Comparison of ENCODE assay signal across 8 cellular contexts in genomic region chr1:160193091-160193819, GRCh38. TPM values are rescaled to one million over a fixed set of nuclear protein-coding genes. Genes with fewer than 3 reads are reported as not detected.
DNase-seq lines count a peak whose midpoint lies in the region; TF ChIP-seq lines count a peak whose summit lies in the region.

No MANE protein-coding gene starts in this region.

- H3K9me3 ChIP-seq in SK-N-MC (ENCODE audit: low read depth, low read length) (no peaks in the 10 kb centered on the region), suprapubic skin (no peaks in the 10 kb centered on the region)

- H3K36me3 Mint-ChIP-seq in activated naive CD4-positive, alpha-beta T cell treated with anti-CD3 and anti-CD28 coated beads, Interleukin-2, amount 10 ng/mL, durations not matched to agents 7 days and 5 days: no peaks in the 10 kb centered on the region

- CTCF ChIA-PET in activated naive CD4-positive, alpha-beta T cell treated with anti-CD3 and anti-CD28 coated beads, Interleukin-2, amount 10 ng/mL, durations not matched to agents 7 days and 5 days (lab: Charles Lee): interaction anchor here (0.6 to 6.6 kb wide), 23 partner anchors 9 to 186 kb away, joined by 3 to 119 read pairs (median 3); no protein-coding TSS in a partner anchor

- no peaks in the 10 kb centered on the region for H3K36me3 ChIP-seq in SK-N-MC (ENCODE audit: insufficient read depth, low read length)
- H3K36me3 ChIP-seq in suprapubic skin: no peaks in the 10 kb centered on the region

- H3K4me1 ChIP-seq in suprapubic skin: peaks cover 18% of the 10 kb centered on the region

- H3K9me3 Mint-ChIP-seq in activated naive CD4-positive, alpha-beta T cell treated with anti-CD3 and anti-CD28 coated beads, Interleukin-2, amount 10 ng/mL, durations not matched to agents 7 days and 5 days: no peaks in the 10 kb centered on the region

- TF ChIP-seq POLR2A in suprapubic skin (IDR thresholded peaks at IDR 0.05): no peak

- TF ChIP-seq EP300 in suprapubic skin (IDR thresholded peaks at IDR 0.05): no peak

- 23% methylated on average over 12 of the region's 16 CpGs for WGBS in suprapubic skin

- H3K27me3 Mint-ChIP-seq in activated naive CD4-positive, alpha-beta T cell treated with anti-CD3 and anti-CD28 coated beads, Interleukin-2, amount 10 ng/mL, durations not matched to agents 7 days and 5 days: peaks cover 19% of the 10 kb centered on the region

- TF ChIP-seq CTCF in GM20000 (IDR thresholded peaks at IDR 0.05; ENCODE audit: extremely low read depth, missing control alignments) (peak; percentile 95), suprapubic skin (IDR thresholded peaks at IDR 0.05) (peak; percentile 92 to 94)

- H3K9ac ChIP-seq in SK-N-MC (ENCODE audit: insufficient read length): no peak overlapping the region

- DNase-seq in AML-193 (lab: John Stamatoyannopoulos, UW) (peak; percentile 69 to 77), GM20000 (ENCODE audit: low spot score) (peak; percentile 73), NAMALWA (ENCODE audit: low spot score) (peak; percentile 91), SK-N-MC (ENCODE audit: low read depth, low spot score) (peak; percentile 16), glomerular visceral epithelial cell (ENCODE audit: extremely low spot score) (peak; percentile 88), occipital lobe (lab: John Stamatoyannopoulos, UW) (peak; percentile 72), suprapubic skin (ENCODE audit: low spot score in 2 of 2) (peak; percentile 88 to 89)
- DNase-seq in activated naive CD4-positive, alpha-beta T cell treated with anti-CD3 and anti-CD28 coated beads, Interleukin-2, amount 10 ng/mL, durations not matched to agents 7 days and 5 days: peak; percentile 86

- H3K27ac ChIP-seq in SK-N-MC: no peak overlapping the region
- H3K27ac ChIP-seq in suprapubic skin: no peak overlapping the region

- H3K4me3 ChIP-seq in SK-N-MC (no peak overlapping the region), suprapubic skin (no peak overlapping the region)

- no peaks in the 10 kb centered on the region for H3K27me3 ChIP-seq in suprapubic skin

- no peaks in the 10 kb centered on the region for H3K4me1 Mint-ChIP-seq in activated naive CD4-positive, alpha-beta T cell treated with anti-CD3 and anti-CD28 coated beads, Interleukin-2, amount 10 ng/mL, durations not matched to agents 7 days and 5 days

- H3K27ac Mint-ChIP-seq in activated naive CD4-positive, alpha-beta T cell treated with anti-CD3 and anti-CD28 coated beads, Interleukin-2, amount 10 ng/mL, durations not matched to agents 7 days and 5 days: no peak overlapping the region

- no peak overlapping the region for H3K4me3 Mint-ChIP-seq in activated naive CD4-positive, alpha-beta T cell treated with anti-CD3 and anti-CD28 coated beads, Interleukin-2, amount 10 ng/mL, durations not matched to agents 7 days and 5 days

RNA-seq across cellular contexts. Expression of gene CASQ1, which starts 2.9 kb away (rescaled TPM):
- total RNA-seq in occipital lobe (3.4 TPM), suprapubic skin (not detected)

RNA-seq across cellular contexts. Expression of gene PEA15, which starts 11.9 kb away (rescaled TPM):
- total RNA-seq in occipital lobe (99.0 TPM), suprapubic skin (10 to 100 TPM; 51.0 to 82.6 (median 61.5) TPM)

RNA-seq across cellular contexts. Expression of gene ATP1A4, which starts 41.9 kb away (rescaled TPM):
- total RNA-seq in occipital lobe (0.31 TPM), suprapubic skin (not detected)

Comparison
In these comparisons a context has a peak if more than half of its experiments do, and no peak if none do; other contexts are left out.
1. DNase-seq: peak in every context shown above with its lines; median percentile 91 in NAMALWA; 88 in suprapubic skin; 88 in glomerular visceral epithelial cell; 86 in activated naive CD4-positive, alpha-beta T cell treated with anti-CD3 and anti-CD28 coated beads, Interleukin-2, amount 10 ng/mL, durations not matched to agents 7 days and 5 days; 73 in AML-193; 73 in GM20000; 72 in occipital lobe; 16 in SK-N-MC.